20 cellular contexts compared by ENCODE assay signal in the genomic region with DNA sequence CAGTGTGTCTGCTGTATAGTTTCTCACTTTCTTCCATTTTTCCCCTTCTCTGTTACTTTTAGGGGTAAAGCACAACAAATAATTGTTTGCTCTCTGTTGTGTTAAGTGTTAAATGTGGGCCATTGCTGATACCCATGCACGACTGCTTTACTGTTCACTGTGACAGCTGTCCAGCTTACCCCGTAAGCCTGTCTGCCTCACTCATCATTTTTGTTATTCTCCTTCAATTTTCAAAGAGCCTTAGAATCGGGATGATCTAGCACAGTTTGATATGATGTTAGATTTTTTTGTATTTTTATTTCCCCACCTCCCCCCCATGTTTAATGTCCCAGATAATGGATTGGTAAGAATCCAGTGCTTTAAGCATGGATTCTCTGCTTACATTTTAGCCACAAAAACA. TPM values are rescaled to one million over a fixed set of nuclear protein-coding genes. Genes with fewer than 3 reads are reported as not detected.
A peak's percentile ranks its signal among the peaks of the same experiment; 100 is the strongest.
DNase-seq lines count a peak whose midpoint lies in the region; ATAC-seq and TF ChIP-seq lines count a peak whose summit lies in the region.
"Had no signal": no experiment of that assay in that cellular context is flagged by ENCODE, and none has a peak within 500 bp of the region (broad histone marks: within the 10 kb centered on the region; RNA-seq: fewer than 3 reads in every experiment).

No MANE protein-coding gene starts in this region.

- DNase-seq in LHCN-M2 (ENCODE audit: low read depth) = peak; percentile 64
- DNase-seq in chondrocyte (ENCODE audit: low spot score) = no peak
- DNase-seq in lower lobe of right lung = no peak
- no peak for DNase-seq in tibial artery
- DNase-seq in MV-4-11 (lab: John Stamatoyannopoulos, UW) = no peak
- no peak for DNase-seq in glutamatergic neuron
- DNase-seq: activated gamma-delta T cell treated with Interleukin-2 at 50 U/mL for 16 hours, DMS79 treated with DMSO at 0.1 percent for 48 hours, left colon, NCI-H2029, NCI-H524 treated with DMSO at 0.1 percent for 48 hours, nephron progenitor cell, PC-3, substantia nigra had no signal

- TF ChIP-seq CTCF in chondrocyte (IDR thresholded peaks at IDR 0.05) (no peak), lower lobe of right lung (IDR thresholded peaks at IDR 0.05) (no peak), tibial artery (IDR thresholded peaks at IDR 0.05) (no peak), glutamatergic neuron (IDR thresholded peaks at IDR 0.05; ENCODE audit: partially characterized antibody, unreplicated experiment) (no peak)

- H3K27ac ChIP-seq in lower lobe of right lung (no peak overlapping the region), tibial artery (peak overlapping the region; percentile 7 to 17)
- H3K27ac ChIP-seq: C4-2B had no signal

- no peaks in the 10 kb centered on the region for H3K36me3 Mint-ChIP-seq in chondrocyte (ENCODE audit: low read depth)
- H3K36me3 Mint-ChIP-seq in glutamatergic neuron (ENCODE audit: unreplicated experiment) = no peaks in the 10 kb centered on the region

- no peak overlapping the region for H3K4me3 Mint-ChIP-seq in chondrocyte (ENCODE audit: unreplicated experiment)
- H3K4me3 Mint-ChIP-seq in glutamatergic neuron (ENCODE audit: unreplicated experiment) = no peak overlapping the region
- H3K4me3 Mint-ChIP-seq: nephron progenitor cell had no signal

- H3K9me3 Mint-ChIP-seq in chondrocyte (ENCODE audit: low read depth) (no peaks in the 10 kb centered on the region), glutamatergic neuron (ENCODE audit: unreplicated experiment) (peaks cover 2% of the 10 kb centered on the region)
- H3K9me3 Mint-ChIP-seq: nephron progenitor cell had no signal

- H3K4me1 ChIP-seq in lower lobe of right lung = no peaks in the 10 kb centered on the region
- peaks cover 0 to 5% (median 2%) of the 10 kb centered on the region in 4 donors for H3K4me1 ChIP-seq in tibial artery

- no peaks in the 10 kb centered on the region for H3K27me3 Mint-ChIP-seq in chondrocyte (ENCODE audit: low read depth)
- no peaks in the 10 kb centered on the region for H3K27me3 Mint-ChIP-seq in glutamatergic neuron (ENCODE audit: unreplicated experiment)

- H3K27me3 ChIP-seq in lower lobe of right lung (ENCODE audit: low read depth) = no peaks in the 10 kb centered on the region
- no peaks in the 10 kb centered on the region for H3K27me3 ChIP-seq in tibial artery

- ATAC-seq in lower lobe of right lung (no peak), HG03521 (IDR thresholded peaks at IDR 0.05; ENCODE audit: unreplicated experiment) (no peak)
- ATAC-seq: activated CD4-positive, CD25-positive, alpha-beta regulatory T cell treated with anti-CD3 and anti-CD28 coated beads, Interleukin-2, amount 50 U/mL, for 24 hours; esophagus mucosa; left colon; PC-3 had no signal

- intact Hi-C loops in lower lobe of right lung (cut with DNase I) = no loop called here
- intact Hi-C loops in tibial artery (cut with DNase I; ENCODE audit: low total_unique reads) = no loop called here

- H3K4me3 ChIP-seq in lower lobe of right lung = peak overlapping the region; percentile 14
- H3K4me3 ChIP-seq in tibial artery = peak overlapping the region; percentile 34 to 41

- H3K4me1 Mint-ChIP-seq in chondrocyte (ENCODE audit: low read depth) = peaks cover 22% of the 10 kb centered on the region
- peaks cover 10% of the 10 kb centered on the region for H3K4me1 Mint-ChIP-seq in glutamatergic neuron (ENCODE audit: low read depth, unreplicated experiment)

- H3K27ac Mint-ChIP-seq in chondrocyte (ENCODE audit: unreplicated experiment) = peak overlapping the region; percentile 0
- no peak overlapping the region for H3K27ac Mint-ChIP-seq in glutamatergic neuron (ENCODE audit: unreplicated experiment)
- H3K27ac Mint-ChIP-seq: nephron progenitor cell had no signal

- H3K9me3 ChIP-seq in lower lobe of right lung (no peaks in the 10 kb centered on the region), tibial artery (no peaks in the 10 kb centered on the region)

- H3K36me3 ChIP-seq in lower lobe of right lung (no peaks in the 10 kb centered on the region), tibial artery (no peaks in the 10 kb centered on the region)

RNA-seq across cellular contexts. Expression of a gene that starts 41.2 kb away (rescaled TPM):
- total RNA-seq in LHCN-M2 (2014; rRNA removed) (1.8 and 4.3 TPM in 2 replicates), chondrocyte (1.5 TPM in 1 of 3 replicates, not detected in the others), lower lobe of right lung (not detected), glutamatergic neuron (ENCODE audit: unreplicated experiment) (0.44 TPM)
- 2.2 TPM for polyA plus RNA-seq in LHCN-M2 (2012)
- total RNA-seq: HT-29, M059J, PC-3 had no signal
